8 cellular contexts compared by ENCODE assay signal in genomic region chr10:131885391-131886165, GRCh38. TPM values are rescaled to one million over a fixed set of nuclear protein-coding genes. Genes with fewer than 3 reads are reported as not detected.
A peak's percentile ranks its signal among the peaks of the same experiment; 100 is the strongest.
DNase-seq lines count a peak whose midpoint lies in the region; ATAC-seq and TF ChIP-seq lines count a peak whose summit lies in the region.

No MANE protein-coding gene starts in this region.

- DNase-seq in NCI-H82 treated with DMSO at 0.1 percent for 48 hours (lab: John Stamatoyannopoulos, UW; ENCODE audit: unreplicated experiment) (peak; percentile 7), epithelial cell of proximal tubule (ENCODE audit: low read depth) (no peak), natural killer cell (peak; percentile 81), amniotic stem cell (lab: John Stamatoyannopoulos, UW) (no peak)
- peak; percentile 86 for DNase-seq in activated CD8-positive, alpha-beta memory T cell treated with anti-CD3 and anti-CD28 coated beads, Interleukin-2, amount 50 U/mL, for 4 hours
- DNase-seq in stimulated activated naive CD4-positive, alpha-beta T cell (lab: John Stamatoyannopoulos, UW) = peak; percentile 61 to 91 (median 77)

- TF ChIP-seq CTCF in epithelial cell of proximal tubule (conservative IDR thresholded peaks at IDR 0.05; ENCODE audit: low read depth, low read length) = peak; percentile 95
- peak; percentile 96 for TF ChIP-seq CTCF in natural killer cell (IDR thresholded peaks at IDR 0.05)

- peaks cover 0 to 6% of the 10 kb centered on the region in 2 donors for H3K27me3 Mint-ChIP-seq in natural killer cell (ENCODE audit: low read depth in 2 of 2)

- no peaks in the 10 kb centered on the region for H3K36me3 Mint-ChIP-seq in natural killer cell

- no peaks in the 10 kb centered on the region for H3K9me3 Mint-ChIP-seq in natural killer cell

- no peak overlapping the region for H3K4me3 ChIP-seq in epithelial cell of proximal tubule (ENCODE audit: low read depth, low read length)

- ATAC-seq in GM18502 (IDR thresholded peaks at IDR 0.05; ENCODE audit: poor library complexity, unreplicated experiment) = peak; percentile 99
- ATAC-seq in HG02798 (IDR thresholded peaks at IDR 0.05; ENCODE audit: poor library complexity, unreplicated experiment) = peak; percentile 96
- ATAC-seq in natural killer cell = peak; percentile 93 to 99 (median 98)

- peaks cover 4 to 9% of the 10 kb centered on the region in 2 donors for H3K4me1 Mint-ChIP-seq in natural killer cell

- no peak overlapping the region for H3K27ac Mint-ChIP-seq in natural killer cell

- no peak overlapping the region for H3K4me3 Mint-ChIP-seq in natural killer cell

- intact Hi-C loops in natural killer cell (cut with micrococcal nuclease) = loop anchor here (1.0 kb wide), 2 partner anchors 58 to 138 kb away; no protein-coding TSS in a partner anchor

RNA-seq across cellular contexts. Expression of gene PPP2R2D, which starts 15.2 kb away (rescaled TPM):
- total RNA-seq in epithelial cell of proximal tubule (28.6 and 33.2 TPM in 2 replicates), natural killer cell (10 to 100 TPM; 28.6 to 39.8 (median 35.8) TPM)

Comparison
In these comparisons a context has a peak if more than half of its experiments do, and no peak if none do; other contexts are left out.
1. DNase-seq: peak in NCI-H82 treated with DMSO at 0.1 percent for 48 hours (single experiment), activated CD8-positive, alpha-beta memory T cell treated with anti-CD3 and anti-CD28 coated beads, Interleukin-2, amount 50 U/mL, for 4 hours (single experiment), natural killer cell (single experiment) and stimulated activated naive CD4-positive, alpha-beta T cell (6 of 6); none in epithelial cell of proximal tubule (single experiment) and amniotic stem cell (single experiment).
2. Peak in every context shown above with its lines, with median percentiles within 50 percentile points of each other: ATAC-seq.